29 cellular contexts compared by ENCODE assay signal in genomic region chr1:70057500-70057899, GRCh38.
"Had no signal": no experiment of that assay in that cellular context is flagged by ENCODE, and none has a peak within 500 bp of the region (broad histone marks: within the 10 kb centered on the region; RNA-seq: fewer than 3 reads in every experiment).

No MANE protein-coding gene starts in this region.

- H3K4me3 ChIP-seq: adrenal gland, cardiac muscle cell, K562, PC-9 had no signal

- H3K9me3 ChIP-seq: adrenal gland had no signal

- H3K4me1 ChIP-seq: adrenal gland had no signal

- H3K27ac ChIP-seq: adrenal gland, brain microvascular endothelial cell, cardiac muscle cell, PC-9 had no signal

- ATAC-seq: activated CD4-positive, CD25-positive, alpha-beta regulatory T cell treated with anti-CD3 and anti-CD28 coated beads, Interleukin-2, amount 50 U/mL, for 24 hours; activated CD8-positive, alpha-beta T cell treated with anti-CD3 and anti-CD28 coated beads for 36 hours; activated T-cell treated with anti-CD3 and anti-CD28 coated beads, Interleukin-2, amount 50 U/mL, for 72 hours; K562 had no signal

- H3K27ac Mint-ChIP-seq: activated CD8-positive, alpha-beta T cell treated with anti-CD3 and anti-CD28 coated beads for 36 hours; activated naive CD4-positive, alpha-beta T cell treated with anti-CD3 and anti-CD28 coated beads, Interleukin-2, amount 10 ng/mL, durations not matched to agents 7 days and 5 days; activated naive CD8-positive, alpha-beta T cell treated with anti-CD3 and anti-CD28 coated beads for 36 hours; activated T-cell treated with anti-CD3 and anti-CD28 coated beads, Interleukin-2, amount 50 U/mL, for 72 hours; activated T-helper 2 cell treated with anti-CD3 and anti-CD28 coated beads, Interferon-gamma antibody, Interleukin-2, Interleukin-4, amounts not matched to agents 10 μg/mL and 5 μg/mL and 100 μg/mL, durations not matched to agents 14 hours and 24 hours and 36 hours; T-helper 1 cell treated with Interleukin-12 subunit alpha and Interleukin-12 subunit beta and Interleukin-4 antibody, amounts not matched to agents 30 μg/mL and 1 μg/mL, for 36 hours had no signal

- H3K36me3 ChIP-seq: adrenal gland, brain microvascular endothelial cell, cardiac muscle cell had no signal

- DNase-seq: activated CD4-positive, alpha-beta T cell treated with anti-CD3 and anti-CD28 coated beads for 4 hours; activated CD8-positive, alpha-beta memory T cell treated with anti-CD3 and anti-CD28 coated beads, Interleukin-2, amount 50 U/mL, for 4 hours; activated CD8-positive, alpha-beta T cell treated with anti-CD3 and anti-CD28 coated beads for 36 hours; activated gamma-delta T cell treated with Interleukin-2 at 50 U/mL for 16 hours; activated naive CD4-positive, alpha-beta T cell treated with anti-CD3 and anti-CD28 coated beads, Interleukin-2, amount 10 ng/mL, durations not matched to agents 7 days and 5 days; activated naive CD8-positive, alpha-beta T cell treated with anti-CD3 and anti-CD28 coated beads for 36 hours; activated T-cell treated with anti-CD3 and anti-CD28 coated beads, Interleukin-2, amount 50 U/mL, for 72 hours; adrenal gland; aorta; brain microvascular endothelial cell; Karpas-422; MV-4-11; NCI-H1092 treated with DMSO at 0.1 percent for 48 hours; NCI-H1417 treated with DMSO at 0.1 percent for 48 hours; NCI-H1694; NCI-H2029; NCI-H2107; NCI-H2171 treated with DMSO at 0.1 percent for 48 hours; NCI-H345; NCI-H510A; NCI-H526 treated with DMSO at 0.1 percent for 48 hours; NCI-H82; PC-9; SHP77 treated with DMSO at 0.1 percent for 48 hours had no signal

- H3K27me3 Mint-ChIP-seq: activated CD8-positive, alpha-beta T cell treated with anti-CD3 and anti-CD28 coated beads for 36 hours; activated naive CD4-positive, alpha-beta T cell treated with anti-CD3 and anti-CD28 coated beads, Interleukin-2, amount 10 ng/mL, durations not matched to agents 7 days and 5 days; activated naive CD8-positive, alpha-beta T cell treated with anti-CD3 and anti-CD28 coated beads for 36 hours had no signal

- H3K27me3 ChIP-seq: adrenal gland, brain microvascular endothelial cell, cardiac muscle cell had no signal

- H3K9me3 Mint-ChIP-seq: activated CD8-positive, alpha-beta T cell treated with anti-CD3 and anti-CD28 coated beads for 36 hours; activated naive CD4-positive, alpha-beta T cell treated with anti-CD3 and anti-CD28 coated beads, Interleukin-2, amount 10 ng/mL, durations not matched to agents 7 days and 5 days; activated naive CD8-positive, alpha-beta T cell treated with anti-CD3 and anti-CD28 coated beads for 36 hours; activated T-cell treated with anti-CD3 and anti-CD28 coated beads, Interleukin-2, amount 50 U/mL, for 72 hours; activated T-helper 2 cell treated with anti-CD3 and anti-CD28 coated beads, Interferon-gamma antibody, Interleukin-2, Interleukin-4, amounts not matched to agents 10 μg/mL and 5 μg/mL and 100 μg/mL, durations not matched to agents 14 hours and 24 hours and 36 hours; T-helper 1 cell treated with Interleukin-12 subunit alpha and Interleukin-12 subunit beta and Interleukin-4 antibody, amounts not matched to agents 30 μg/mL and 1 μg/mL, for 36 hours had no signal

- H3K4me3 Mint-ChIP-seq: activated CD8-positive, alpha-beta T cell treated with anti-CD3 and anti-CD28 coated beads for 36 hours; activated naive CD4-positive, alpha-beta T cell treated with anti-CD3 and anti-CD28 coated beads, Interleukin-2, amount 10 ng/mL, durations not matched to agents 7 days and 5 days; activated naive CD8-positive, alpha-beta T cell treated with anti-CD3 and anti-CD28 coated beads for 36 hours; activated T-cell treated with anti-CD3 and anti-CD28 coated beads, Interleukin-2, amount 50 U/mL, for 72 hours; T-helper 1 cell treated with Interleukin-12 subunit alpha and Interleukin-12 subunit beta and Interleukin-4 antibody, amounts not matched to agents 30 μg/mL and 1 μg/mL, for 36 hours had no signal

- H3K4me1 Mint-ChIP-seq: activated naive CD4-positive, alpha-beta T cell treated with anti-CD3 and anti-CD28 coated beads, Interleukin-2, amount 10 ng/mL, durations not matched to agents 7 days and 5 days; activated naive CD8-positive, alpha-beta T cell treated with anti-CD3 and anti-CD28 coated beads for 36 hours had no signal

- H3K36me3 Mint-ChIP-seq: activated naive CD4-positive, alpha-beta T cell treated with anti-CD3 and anti-CD28 coated beads, Interleukin-2, amount 10 ng/mL, durations not matched to agents 7 days and 5 days; activated naive CD8-positive, alpha-beta T cell treated with anti-CD3 and anti-CD28 coated beads for 36 hours had no signal
